In the genomic region with DNA sequence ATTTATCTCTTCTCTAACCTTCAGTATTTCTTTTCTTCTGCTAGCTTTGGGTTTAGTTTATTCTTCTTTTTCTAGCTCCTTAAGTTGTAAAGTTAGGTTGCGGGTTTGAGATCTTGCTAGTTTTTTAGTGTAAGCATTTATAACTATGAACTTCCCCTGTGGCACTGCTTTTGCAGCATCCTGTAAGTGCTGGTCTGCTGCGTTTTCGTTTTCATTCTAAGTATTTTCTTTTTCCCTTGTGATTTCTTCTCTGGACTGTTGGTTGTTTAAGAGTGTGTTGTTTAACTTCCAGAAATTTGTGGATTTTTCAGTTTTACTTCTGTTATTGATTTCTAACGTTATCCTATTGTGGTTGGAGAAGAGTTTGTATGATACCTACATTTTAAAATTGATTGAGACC, we compare ENCODE assay signal across 14 cellular contexts. TPM values are rescaled to one million over a fixed set of nuclear protein-coding genes. Genes with fewer than 3 reads are reported as not detected.
DNase-seq lines count a peak whose midpoint lies in the region; ATAC-seq and TF ChIP-seq lines count a peak whose summit lies in the region.
"Had no signal": no experiment of that assay in that cellular context is flagged by ENCODE, and none has a peak within 500 bp of the region (broad histone marks: within the 10 kb centered on the region; RNA-seq: fewer than 3 reads in every experiment).

No MANE protein-coding gene starts in this region.

- CTCF ChIA-PET in activated naive CD4-positive, alpha-beta T cell treated with anti-CD3 and anti-CD28 coated beads, Interleukin-2, amount 10 ng/mL, durations not matched to agents 7 days and 5 days (lab: Charles Lee), result interaction anchor here (1.2 kb wide), 1 partner anchor 576 kb away, joined by 3 read pairs; no protein-coding TSS in a partner anchor
- CTCF ChIA-PET in GM10248 (lab: Yijun Ruan, JAX) (interaction anchor here (0.8 kb wide), 1 partner anchor 9 kb away, joined by 3 read pairs; no protein-coding TSS in a partner anchor), activated B cell treated with CpG ODN at 0.5 μM for 24 hours (lab: Charles Lee) (no interaction called here), RWPE1 (lab: Yijun Ruan, JAX) (no interaction called here)

- H3K27me3 Mint-ChIP-seq in activated naive CD4-positive, alpha-beta T cell treated with anti-CD3 and anti-CD28 coated beads, Interleukin-2, amount 10 ng/mL, durations not matched to agents 7 days and 5 days, result peaks cover 14% of the 10 kb centered on the region
- H3K27me3 Mint-ChIP-seq in activated B cell treated with CpG ODN at 0.5 μM for 24 hours, result no peaks in the 10 kb centered on the region
- no peaks in the 10 kb centered on the region for H3K27me3 Mint-ChIP-seq in naive B cell

- no peak overlapping the region for H3K27ac ChIP-seq in gastrocnemius medialis
- H3K27ac ChIP-seq in RWPE1, result no peak overlapping the region
- H3K27ac ChIP-seq: Peyer's patch had no signal

- H3K36me3 ChIP-seq in gastrocnemius medialis, result no peaks in the 10 kb centered on the region
- H3K36me3 ChIP-seq: BE2C, HAP-1, Peyer's patch had no signal

- no peak for TF ChIP-seq CTCF in GM10248 (IDR thresholded peaks at IDR 0.05; ENCODE audit: control extremely low read depth, extremely low read depth, low read depth, missing control alignments)
- TF ChIP-seq CTCF in activated B cell treated with CpG ODN at 0.5 μM for 24 hours (IDR thresholded peaks at IDR 0.05), result no peak
- TF ChIP-seq CTCF in gastrocnemius medialis (IDR thresholded peaks at IDR 0.05 in 4 of 5, conservative IDR thresholded peaks at IDR 0.05 in 1 of 5), result no peak
- TF ChIP-seq CTCF in RWPE1 (conservative IDR thresholded peaks at IDR 0.05; ENCODE audit: low read depth), result no peak

- TF ChIP-seq POLR2A in gastrocnemius medialis (IDR thresholded peaks at IDR 0.05), result no peak

- no peak overlapping the region for H3K4me3 ChIP-seq in gastrocnemius medialis
- H3K4me3 ChIP-seq: HAP-1, Peyer's patch had no signal

- H3K9me3 ChIP-seq in gastrocnemius medialis, result no peaks in the 10 kb centered on the region
- H3K9me3 ChIP-seq: HAP-1, Peyer's patch had no signal

- peaks cover 27% of the 10 kb centered on the region for H3K4me1 Mint-ChIP-seq in activated naive CD4-positive, alpha-beta T cell treated with anti-CD3 and anti-CD28 coated beads, Interleukin-2, amount 10 ng/mL, durations not matched to agents 7 days and 5 days
- H3K4me1 Mint-ChIP-seq in activated B cell treated with CpG ODN at 0.5 μM for 24 hours (peaks cover 13% of the 10 kb centered on the region), naive B cell (peaks cover 10 to 23% (median 19%) of the 10 kb centered on the region in 3 donors)

- POLR2A ChIA-PET in GM10248 (lab: Yijun Ruan, JAX), result no interaction called here
- POLR2A ChIA-PET in activated B cell treated with CpG ODN at 0.5 μM for 24 hours (lab: Charles Lee), result interaction anchor here (1.1 to 1.7 kb wide), 2 partner anchors 8 to 11 kb away, joined by 4 to 7 read pairs; a partner anchor contains a TSS
- POLR2A ChIA-PET in RWPE1 (lab: Yijun Ruan, JAX; ENCODE audit: low non-redundant PET), result no interaction called here

- ATAC-seq in activated B cell treated with CpG ODN at 0.5 μM for 24 hours (ENCODE audit: low read depth) (peak; percentile 52), naive B cell (ENCODE audit: low read depth in 2 of 2) (no peak), HG03095 (IDR thresholded peaks at IDR 0.05; ENCODE audit: unreplicated experiment) (no peak), gastrocnemius medialis (no peak)

- no peaks in the 10 kb centered on the region for H3K27me3 ChIP-seq in gastrocnemius medialis
- H3K27me3 ChIP-seq: BE2C, Peyer's patch had no signal

- intact Hi-C loops in activated B cell treated with CpG ODN at 0.5 μM for 24 hours (cut with micrococcal nuclease), result no loop called here
- intact Hi-C loops in gastrocnemius medialis (cut with DNase I; ENCODE audit: low total_unique reads), result no loop called here

- peaks cover 24% of the 10 kb centered on the region for H3K36me3 Mint-ChIP-seq in activated naive CD4-positive, alpha-beta T cell treated with anti-CD3 and anti-CD28 coated beads, Interleukin-2, amount 10 ng/mL, durations not matched to agents 7 days and 5 days
- H3K36me3 Mint-ChIP-seq in activated B cell treated with CpG ODN at 0.5 μM for 24 hours (ENCODE audit: low read depth), result no peaks in the 10 kb centered on the region
- H3K36me3 Mint-ChIP-seq in naive B cell, result no peaks in the 10 kb centered on the region

- H3K27ac Mint-ChIP-seq in activated naive CD4-positive, alpha-beta T cell treated with anti-CD3 and anti-CD28 coated beads, Interleukin-2, amount 10 ng/mL, durations not matched to agents 7 days and 5 days, result peak overlapping the region; percentile 17
- H3K27ac Mint-ChIP-seq in activated B cell treated with CpG ODN at 0.5 μM for 24 hours, result peak overlapping the region; percentile 75
- peak overlapping the region in 4 of 6 donors; percentile 58 to 71 (median 65) for H3K27ac Mint-ChIP-seq in naive B cell

- H3K4me1 ChIP-seq in gastrocnemius medialis, result no peaks in the 10 kb centered on the region
- H3K4me1 ChIP-seq: BE2C, HAP-1, Peyer's patch had no signal

- DNase-seq in activated naive CD4-positive, alpha-beta T cell treated with anti-CD3 and anti-CD28 coated beads, Interleukin-2, amount 10 ng/mL, durations not matched to agents 7 days and 5 days, result no peak
- DNase-seq in activated naive CD4-positive, alpha-beta T cell treated with Interleukin-2 at 50 U/mL for 16 hours, result no peak
- DNase-seq in GM10248 (ENCODE audit: extremely low spot score), result peak; percentile 24
- DNase-seq in activated B cell treated with CpG ODN at 0.5 μM for 24 hours, result no peak
- DNase-seq in naive B cell, result no peak
- DNase-seq in gastrocnemius medialis, result no peak
- DNase-seq in RWPE1 (ENCODE audit: low spot score), result no peak
- DNase-seq: BE2C, DMS 273 treated with DMSO at 0.1 percent for 48 hours, NCI-H2029, SHP77 had no signal

- in situ Hi-C loops in gastrocnemius medialis (cut with MboI; ENCODE audit: low sequenced_read_pairs in 4 of 4), result loop anchor here in 3 of 4 donors (5.0 to 10.0 kb wide), 5 partner anchors 72 to 125 kb away; a partner anchor contains a TSS

- peaks cover 22% of the 10 kb centered on the region for H3K9me3 Mint-ChIP-seq in activated naive CD4-positive, alpha-beta T cell treated with anti-CD3 and anti-CD28 coated beads, Interleukin-2, amount 10 ng/mL, durations not matched to agents 7 days and 5 days
- H3K9me3 Mint-ChIP-seq in activated B cell treated with CpG ODN at 0.5 μM for 24 hours (peaks cover 1% of the 10 kb centered on the region), naive B cell (peaks cover 0 to 9% (median 0%) of the 10 kb centered on the region in 7 donors)

- no peak overlapping the region for H3K4me3 Mint-ChIP-seq in activated naive CD4-positive, alpha-beta T cell treated with anti-CD3 and anti-CD28 coated beads, Interleukin-2, amount 10 ng/mL, durations not matched to agents 7 days and 5 days
- peak overlapping the region; percentile 21 for H3K4me3 Mint-ChIP-seq in activated B cell treated with CpG ODN at 0.5 μM for 24 hours
- H3K4me3 Mint-ChIP-seq in naive B cell, result peak overlapping the region in 4 of 8 donors; percentile 2 to 73 (median 12)

RNA-seq across cellular contexts. Expression of a gene that starts 11.0 kb away (rescaled TPM):
- total RNA-seq in activated B cell treated with CpG ODN at 0.5 μM for 24 hours (162 and 175 TPM in 2 replicates), gastrocnemius medialis (100 to 1,000 TPM; 126 to 224 (median 169) TPM)
- 10 to 100 TPM; 46.4 to 98.8 (median 79.8) TPM for polyA plus RNA-seq in naive B cell (ENCODE audit: low read depth in 6 of 6)

RNA-seq across cellular contexts. Expression of a gene that starts 29.7 kb away (rescaled TPM):
- 67.3 and 73.7 TPM in 2 replicates for total RNA-seq in activated B cell treated with CpG ODN at 0.5 μM for 24 hours
- 10 to 100 TPM; 45.7 to 72.6 (median 57.1) TPM for polyA plus RNA-seq in naive B cell (ENCODE audit: low read depth in 6 of 6)
- total RNA-seq in gastrocnemius medialis, result 10 to 100 TPM; 30.0 to 42.7 (median 34.3) TPM

Comparison
In these comparisons a context has a peak if more than half of its experiments do, and no peak if none do; other contexts are left out.
1. H3K27ac Mint-ChIP-seq: peak in every context shown above with its lines; median percentile 75 in activated B cell treated with CpG ODN at 0.5 μM for 24 hours; 65 in naive B cell; 17 in activated naive CD4-positive, alpha-beta T cell treated with anti-CD3 and anti-CD28 coated beads, Interleukin-2, amount 10 ng/mL, durations not matched to agents 7 days and 5 days.
2. CTCF ChIA-PET loops: an anchor here in activated naive CD4-positive, alpha-beta T cell treated with anti-CD3 and anti-CD28 coated beads, Interleukin-2, amount 10 ng/mL, durations not matched to agents 7 days and 5 days (1.2 kb wide) and GM10248 (0.8 kb wide); none called in activated B cell treated with CpG ODN at 0.5 μM for 24 hours and RWPE1.